10 cellular contexts compared by ENCODE assay signal in genomic region chr16:4500283-4500682, GRCh38. TPM values are rescaled to one million over a fixed set of nuclear protein-coding genes. Genes with fewer than 3 reads are reported as not detected.
A peak's percentile ranks its signal among the peaks of the same experiment; 100 is the strongest.
DNase-seq lines count a peak whose midpoint lies in the region; ATAC-seq, FAIRE-seq and TF ChIP-seq lines count a peak whose summit lies in the region.
"Had no signal": no experiment of that assay in that cellular context is flagged by ENCODE, and none has a peak within 500 bp of the region (broad histone marks: within the 10 kb centered on the region; RNA-seq: fewer than 3 reads in every experiment).

No MANE protein-coding gene starts in this region.

- H3K27ac Mint-ChIP-seq in activated CD4-positive, alpha-beta memory T cell treated with anti-CD3 and anti-CD28 coated beads for 36 hours, result peak overlapping the region; percentile 20
- no peak overlapping the region for H3K27ac Mint-ChIP-seq in activated CD4-positive, alpha-beta memory T cell treated with anti-CD3 and anti-CD28 coated beads, Interleukin-2, amount 10 ng/mL, durations not matched to agents 7 days and 5 days
- H3K27ac Mint-ChIP-seq in type B pancreatic cell, result no peak overlapping the region

- peaks cover 1% of the 10 kb centered on the region for H3K36me3 ChIP-seq in bronchial epithelial cell (ENCODE audit: control insufficient read depth, insufficient read depth, low read length)
- peaks cover 0 to 22% of the 10 kb centered on the region in 2 donors for H3K36me3 ChIP-seq in left lung

- no peaks in the 10 kb centered on the region for H3K9me3 ChIP-seq in left lung

- H3K4me3 Mint-ChIP-seq in activated CD4-positive, alpha-beta memory T cell treated with anti-CD3 and anti-CD28 coated beads for 36 hours, result no peak overlapping the region
- no peak overlapping the region for H3K4me3 Mint-ChIP-seq in activated CD4-positive, alpha-beta memory T cell treated with anti-CD3 and anti-CD28 coated beads, Interleukin-2, amount 10 ng/mL, durations not matched to agents 7 days and 5 days
- H3K4me3 Mint-ChIP-seq in type B pancreatic cell, result no peak overlapping the region

- H3K27ac ChIP-seq in left lung, result peak overlapping the region; percentile 34 to 40
- H3K27ac ChIP-seq in temporal lobe (ENCODE audit: low read depth, low read length), result peak overlapping the region; percentile 98

- peak; percentile 92 for ATAC-seq in left lung
- no peak for ATAC-seq in GM19452 (IDR thresholded peaks at IDR 0.05; ENCODE audit: unreplicated experiment)
- no peak for ATAC-seq in HG03354 (IDR thresholded peaks at IDR 0.05; ENCODE audit: poor library complexity, severe bottlenecking, unreplicated experiment)

- TF ChIP-seq CTCF in bronchial epithelial cell (IDR thresholded peaks at IDR 0.05; ENCODE audit: insufficient read depth, low read length, severe bottlenecking) (no peak), left lung (IDR thresholded peaks at IDR 0.05) (no peak), type B pancreatic cell (conservative IDR thresholded peaks at IDR 0.05) (no peak)

- DNase-seq in activated CD4-positive, alpha-beta memory T cell treated with anti-CD3 and anti-CD28 coated beads for 36 hours, result peak; percentile 55
- DNase-seq in activated CD4-positive, alpha-beta memory T cell treated with anti-CD3 and anti-CD28 coated beads, Interleukin-2, amount 10 ng/mL, durations not matched to agents 7 days and 5 days, result no peak
- DNase-seq in bronchial epithelial cell (ENCODE audit: low read depth) (peak; percentile 84), left lung (no peak), type B pancreatic cell (ENCODE audit: extremely low spot score, unreplicated experiment) (no peak)

- H3K27me3 ChIP-seq in bronchial epithelial cell (ENCODE audit: control insufficient read depth, insufficient read depth, low read length) (no peaks in the 10 kb centered on the region), left lung (no peaks in the 10 kb centered on the region)

- CTCF ChIA-PET in activated CD4-positive, alpha-beta memory T cell treated with anti-CD3 and anti-CD28 coated beads for 36 hours (lab: Charles Lee), result interaction anchor here (1.1 to 1.8 kb wide), 5 partner anchors 10 to 48 kb away, joined by 4 to 10 read pairs (median 4); partner anchors contain the start of gene HMOX2
- CTCF ChIA-PET in activated CD4-positive, alpha-beta memory T cell treated with anti-CD3 and anti-CD28 coated beads, Interleukin-2, amount 10 ng/mL, durations not matched to agents 7 days and 5 days (lab: Charles Lee), result interaction anchor here (1.1 to 4.5 kb wide), 6 partner anchors 10 to 48 kb away, joined by 3 to 30 read pairs (median 4); partner anchors contain the start of genes CDIP1, HMOX2 and NMRAL1

- H3K4me1 ChIP-seq in left lung, result peaks cover 16 to 43% of the 10 kb centered on the region in 2 donors

- peaks cover 10% of the 10 kb centered on the region for H3K36me3 Mint-ChIP-seq in activated CD4-positive, alpha-beta memory T cell treated with anti-CD3 and anti-CD28 coated beads for 36 hours
- H3K36me3 Mint-ChIP-seq in activated CD4-positive, alpha-beta memory T cell treated with anti-CD3 and anti-CD28 coated beads, Interleukin-2, amount 10 ng/mL, durations not matched to agents 7 days and 5 days (ENCODE audit: low read depth), result peaks cover 32% of the 10 kb centered on the region
- no peaks in the 10 kb centered on the region for H3K36me3 Mint-ChIP-seq in type B pancreatic cell

- no peaks in the 10 kb centered on the region for H3K27me3 Mint-ChIP-seq in activated CD4-positive, alpha-beta memory T cell treated with anti-CD3 and anti-CD28 coated beads for 36 hours
- no peaks in the 10 kb centered on the region for H3K27me3 Mint-ChIP-seq in activated CD4-positive, alpha-beta memory T cell treated with anti-CD3 and anti-CD28 coated beads, Interleukin-2, amount 10 ng/mL, durations not matched to agents 7 days and 5 days
- no peaks in the 10 kb centered on the region for H3K27me3 Mint-ChIP-seq in type B pancreatic cell

- POLR2A ChIA-PET in activated CD4-positive, alpha-beta memory T cell treated with anti-CD3 and anti-CD28 coated beads for 36 hours (lab: Charles Lee), result interaction anchor here (0.6 kb wide), 1 partner anchor 88 kb away, joined by 3 read pairs; no protein-coding TSS in a partner anchor
- POLR2A ChIA-PET in activated CD4-positive, alpha-beta memory T cell treated with anti-CD3 and anti-CD28 coated beads, Interleukin-2, amount 10 ng/mL, durations not matched to agents 7 days and 5 days (lab: Charles Lee), result interaction anchor here (1.2 to 12.4 kb wide), 5 partner anchors 10 to 116 kb away, joined by 3 to 154 read pairs (median 10); partner anchors contain the start of genes HMOX2 and NMRAL1

- no peak overlapping the region for H3K4me3 ChIP-seq in bronchial epithelial cell (ENCODE audit: low read depth, low read length)
- no peak overlapping the region for H3K4me3 ChIP-seq in left lung

- no peak for FAIRE-seq in bronchial epithelial cell (lab: Jason Lieb, UNC)
- FAIRE-seq: TTC549 had no signal

- H3K4me1 Mint-ChIP-seq in activated CD4-positive, alpha-beta memory T cell treated with anti-CD3 and anti-CD28 coated beads for 36 hours (ENCODE audit: low read depth), result peaks cover 83% of the 10 kb centered on the region
- H3K4me1 Mint-ChIP-seq in activated CD4-positive, alpha-beta memory T cell treated with anti-CD3 and anti-CD28 coated beads, Interleukin-2, amount 10 ng/mL, durations not matched to agents 7 days and 5 days, result peaks cover 65% of the 10 kb centered on the region
- H3K4me1 Mint-ChIP-seq in type B pancreatic cell (ENCODE audit: unreplicated experiment), result peaks cover 25% of the 10 kb centered on the region

- intact Hi-C loops in activated CD4-positive, alpha-beta memory T cell treated with anti-CD3 and anti-CD28 coated beads for 36 hours (cut with micrococcal nuclease), result no loop called here
- intact Hi-C loops in left lung (cut with DNase I), result no loop called here

- no peaks in the 10 kb centered on the region for H3K9me3 Mint-ChIP-seq in activated CD4-positive, alpha-beta memory T cell treated with anti-CD3 and anti-CD28 coated beads for 36 hours
- no peaks in the 10 kb centered on the region for H3K9me3 Mint-ChIP-seq in activated CD4-positive, alpha-beta memory T cell treated with anti-CD3 and anti-CD28 coated beads, Interleukin-2, amount 10 ng/mL, durations not matched to agents 7 days and 5 days
- no peaks in the 10 kb centered on the region for H3K9me3 Mint-ChIP-seq in type B pancreatic cell

RNA-seq across cellular contexts. Expression of gene HMOX2, which starts 24.1 kb away (rescaled TPM):
- total RNA-seq in activated CD4-positive, alpha-beta memory T cell treated with anti-CD3 and anti-CD28 coated beads for 36 hours, result 10 to 100 TPM; 69.1 to 76.0 TPM
- 10 to 100 TPM; 77.4 to 83.4 TPM for total RNA-seq in activated CD4-positive, alpha-beta memory T cell treated with anti-CD3 and anti-CD28 coated beads, Interleukin-2, amount 10 ng/mL, durations not matched to agents 7 days and 5 days
- total RNA-seq in bronchial epithelial cell (66.1 and 92.7 TPM in 2 replicates), left lung (10 to 100 TPM; 50.8 to 51.5 TPM), temporal lobe (30.0 TPM), type B pancreatic cell (ENCODE audit: low replicate concordance) (37.8 and 46.2 TPM in 2 replicates)

RNA-seq across cellular contexts. Expression of gene NMRAL1, which starts 25.9 kb away (rescaled TPM):
- 10 to 100 TPM; 50.5 to 55.0 TPM for total RNA-seq in activated CD4-positive, alpha-beta memory T cell treated with anti-CD3 and anti-CD28 coated beads for 36 hours
- 10 to 100 TPM; 49.5 to 56.2 TPM for total RNA-seq in activated CD4-positive, alpha-beta memory T cell treated with anti-CD3 and anti-CD28 coated beads, Interleukin-2, amount 10 ng/mL, durations not matched to agents 7 days and 5 days
- total RNA-seq in bronchial epithelial cell (62.7 and 69.4 TPM in 2 replicates), left lung (10 to 100 TPM; 31.4 to 36.5 TPM), temporal lobe (39.1 TPM), type B pancreatic cell (ENCODE audit: low replicate concordance) (48.3 and 49.1 TPM in 2 replicates)

RNA-seq across cellular contexts. Expression of gene CDIP1, which starts 38.3 kb away (rescaled TPM):
- total RNA-seq in activated CD4-positive, alpha-beta memory T cell treated with anti-CD3 and anti-CD28 coated beads for 36 hours, result 10 to 100 TPM; 25.7 to 27.5 TPM
- total RNA-seq in activated CD4-positive, alpha-beta memory T cell treated with anti-CD3 and anti-CD28 coated beads, Interleukin-2, amount 10 ng/mL, durations not matched to agents 7 days and 5 days, result 10 to 100 TPM; 28.7 to 30.7 TPM
- total RNA-seq in bronchial epithelial cell, result 7.4 and 9.5 TPM in 2 replicates
- total RNA-seq in left lung, result 10 to 100 TPM; 22.2 to 27.0 TPM
- total RNA-seq in temporal lobe, result 10.8 TPM
- total RNA-seq in type B pancreatic cell (ENCODE audit: low replicate concordance), result 19.2 and 41.3 TPM in 2 replicates

RNA-seq across cellular contexts. Expression of gene C16orf96, which starts 55.9 kb away (rescaled TPM):
- under 1 TPM; 0.07 to 0.17 TPM for total RNA-seq in activated CD4-positive, alpha-beta memory T cell treated with anti-CD3 and anti-CD28 coated beads for 36 hours
- under 1 TPM in 1 of 2 experiments, not detected in 1; 0.05 TPM for total RNA-seq in activated CD4-positive, alpha-beta memory T cell treated with anti-CD3 and anti-CD28 coated beads, Interleukin-2, amount 10 ng/mL, durations not matched to agents 7 days and 5 days
- total RNA-seq in bronchial epithelial cell (not detected in 2 replicates), left lung (under 1 TPM; 0.17 to 0.18 TPM), temporal lobe (0.25 TPM), type B pancreatic cell (ENCODE audit: low replicate concordance) (0.14 and 0.43 TPM in 2 replicates)
- total RNA-seq: kidney epithelial cell had no signal

Comparison
In these comparisons a context has a peak if more than half of its experiments do, and no peak if none do; other contexts are left out.
1. DNase-seq: peak in activated CD4-positive, alpha-beta memory T cell treated with anti-CD3 and anti-CD28 coated beads for 36 hours (single experiment) and bronchial epithelial cell (single experiment); none in activated CD4-positive, alpha-beta memory T cell treated with anti-CD3 and anti-CD28 coated beads, Interleukin-2, amount 10 ng/mL, durations not matched to agents 7 days and 5 days (single experiment), left lung (0 of 2) and type B pancreatic cell (single experiment).